8 cellular contexts compared by ENCODE assay signal in the genomic region with DNA sequence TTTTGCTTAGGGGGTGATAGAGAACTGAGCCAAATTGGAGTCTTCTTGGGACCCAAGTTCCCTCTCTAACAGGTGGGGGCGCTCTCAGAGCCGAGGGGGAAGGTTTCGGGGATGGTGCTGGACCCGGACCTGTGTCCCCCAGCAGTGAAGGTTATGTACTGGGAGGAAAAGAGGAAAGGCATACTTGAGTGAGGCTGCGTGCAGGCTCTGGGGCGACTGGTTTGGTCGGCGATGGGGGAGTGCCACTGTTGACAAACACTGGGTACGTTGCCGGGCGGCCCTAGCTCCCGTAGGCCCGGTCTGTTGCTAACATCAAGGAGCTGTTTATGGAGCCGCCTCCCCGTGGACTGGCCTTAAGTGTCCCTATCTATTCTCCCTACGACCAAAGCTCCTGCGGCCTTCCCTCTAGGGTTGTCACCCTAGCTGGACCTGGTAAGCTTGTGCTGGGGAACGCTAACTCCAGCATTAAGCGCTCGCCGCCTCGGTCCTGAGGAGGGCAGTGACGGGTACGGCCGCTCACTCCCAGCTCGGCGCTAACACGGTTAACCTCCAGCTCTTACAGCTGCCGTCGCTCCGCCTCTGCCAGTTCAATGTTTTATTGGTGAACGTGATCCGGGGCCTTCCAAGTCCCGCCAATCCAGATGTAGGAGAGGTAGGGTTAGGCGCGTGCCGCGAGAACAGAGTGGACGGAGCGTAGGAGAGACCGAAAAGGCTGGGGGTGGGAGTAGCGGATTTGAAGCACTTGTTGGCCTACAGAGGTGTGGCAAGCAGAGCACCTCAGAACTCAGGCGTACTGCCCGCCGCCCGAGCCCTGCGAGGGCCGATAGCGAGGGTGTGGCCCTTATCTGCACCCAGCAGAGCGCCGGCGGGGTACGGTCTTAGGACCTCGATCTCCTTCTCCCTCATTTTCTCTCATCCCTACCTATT. TPM values are rescaled to one million over a fixed set of nuclear protein-coding genes. Genes with fewer than 3 reads are reported as not detected.
DNase-seq lines count a peak whose midpoint lies in the region; ATAC-seq and TF ChIP-seq lines count a peak whose summit lies in the region.

PPOX (plus strand) TSS at position 685 of the 927 bp plus-strand sequence. CDS start 422 bp downstream, outside the sequence.

- no peaks in the 10 kb centered on the region; the same call in none of the 2 replicates for H3K36me3 ChIP-seq in GM23338 (ENCODE audit: insufficient read depth)
- H3K36me3 ChIP-seq in naive thymus-derived CD4-positive, alpha-beta T cell (ENCODE audit: control insufficient read depth in 2 of 3, insufficient read depth in 3 of 3, low read length in 3 of 3) = peaks cover 0 to 58% (median 12%) of the 10 kb centered on the region in 3 experiments

- peaks cover 7% of the 10 kb centered on the region; the same call in 1 of the 2 replicates for H3K4me1 ChIP-seq in GM23338 (ENCODE audit: insufficient read depth)
- peaks cover 14 to 17% of the 10 kb centered on the region in 2 donors for H3K4me1 ChIP-seq in naive thymus-derived CD4-positive, alpha-beta T cell (ENCODE audit: control insufficient read depth in 2 of 2, insufficient read depth in 2 of 2, low read length in 2 of 2)

- H3K9me3 Mint-ChIP-seq in GM23338 = no peaks in the 10 kb centered on the region
- no peaks in the 10 kb centered on the region for H3K9me3 Mint-ChIP-seq in activated T-helper 1 cell treated with anti-CD3 and anti-CD28 coated beads, Interleukin-12 subunit alpha, Interleukin-12 subunit beta, Interleukin-2, Interleukin-4 antibody, amounts not matched to agents 30 ng/mL and 10 ng/mL and 1 ng/mL, durations not matched to agents 14 hours and 24 hours and 36 hours
- no peaks in the 10 kb centered on the region for H3K9me3 Mint-ChIP-seq in naive thymus-derived CD4-positive, alpha-beta T cell
- H3K9me3 Mint-ChIP-seq in stimulated activated naive B cell treated with anti-CD40 and anti-IgM and Interleukin-4, amounts not matched to agents 10 μg/mL and 1 μg/mL and 100 μg/mL, for 72 hours = no peaks in the 10 kb centered on the region

- H3K27ac ChIP-seq in GM23338 (ENCODE audit: low read depth) = peak within 1 kb of the TSS; percentile 21
- peak within 1 kb of the TSS; percentile 86 for H3K27ac ChIP-seq in naive thymus-derived CD4-positive, alpha-beta T cell (ENCODE audit: low read depth, low read length)

- CTCF ChIA-PET in naive thymus-derived CD4-positive, alpha-beta T cell (lab: Charles Lee) = interaction anchor here (0.6 to 3.2 kb wide), 29 partner anchors 9 to 223 kb away, joined by 3 to 32 read pairs (median 4); partner anchors contain the start of genes ADAMTS4, APOA2, B4GALT3 and DEDD

- peaks cover 32% of the 10 kb centered on the region for H3K36me3 Mint-ChIP-seq in GM23338 (ENCODE audit: low read depth)
- H3K36me3 Mint-ChIP-seq in activated T-helper 1 cell treated with anti-CD3 and anti-CD28 coated beads, Interleukin-12 subunit alpha, Interleukin-12 subunit beta, Interleukin-2, Interleukin-4 antibody, amounts not matched to agents 30 ng/mL and 10 ng/mL and 1 ng/mL, durations not matched to agents 14 hours and 24 hours and 36 hours (ENCODE audit: low read depth) = peaks cover 30% of the 10 kb centered on the region
- H3K36me3 Mint-ChIP-seq in naive thymus-derived CD4-positive, alpha-beta T cell = peaks cover 5 to 20% (median 15%) of the 10 kb centered on the region in 5 donors
- H3K36me3 Mint-ChIP-seq in stimulated activated naive B cell treated with anti-CD40 and anti-IgM and Interleukin-4, amounts not matched to agents 10 μg/mL and 1 μg/mL and 100 μg/mL, for 72 hours = peaks cover 27 to 58% of the 10 kb centered on the region in 2 donors

- peak within 1 kb of the TSS; percentile 89 for H3K4me2 ChIP-seq in GM23338

- H3K4me3 ChIP-seq in GM23338 = peak within 1 kb of the TSS; percentile 80
- H3K4me3 ChIP-seq in naive thymus-derived CD4-positive, alpha-beta T cell (ENCODE audit: low read length) = peak within 1 kb of the TSS; percentile 93

- H4K20me1 ChIP-seq in GM23338 (replicated peaks; ENCODE audit: insufficient read depth) = no peaks in the 10 kb centered on the region; the same call in 1 of the 2 replicates

- peak; percentile 94 for ATAC-seq in GM23338
- ATAC-seq in naive thymus-derived CD4-positive, alpha-beta T cell = peak; percentile 94
- peak; percentile 95 to 96 for ATAC-seq in stimulated activated naive B cell treated with anti-CD40 and anti-IgM and Interleukin-4, amounts not matched to agents 10 μg/mL and 1 μg/mL and 100 μg/mL, for 72 hours (replicated peaks)

- peak; percentile 98 for DNase-seq in EL
- peak; percentile 99 for DNase-seq in GM23338 (ENCODE audit: low spot score)
- DNase-seq in LHCN-M2 (ENCODE audit: low read depth) = peak; percentile 97
- DNase-seq in RPMI7951 (ENCODE audit: low read depth) = peak; percentile 97
- peak; percentile 95 for DNase-seq in activated T-helper 1 cell treated with anti-CD3 and anti-CD28 coated beads, Interleukin-12 subunit alpha, Interleukin-12 subunit beta, Interleukin-2, Interleukin-4 antibody, amounts not matched to agents 30 ng/mL and 10 ng/mL and 1 ng/mL, durations not matched to agents 14 hours and 24 hours and 36 hours (ENCODE audit: low spot score)
- peak; percentile 98 for DNase-seq in fibroblast of gingiva (ENCODE audit: low read depth)
- peak; percentile 78 to 95 (median 93) for DNase-seq in naive thymus-derived CD4-positive, alpha-beta T cell
- peak; percentile 92 for DNase-seq in stimulated activated naive B cell treated with anti-CD40 and anti-IgM and Interleukin-4, amounts not matched to agents 10 μg/mL and 1 μg/mL and 100 μg/mL, for 72 hours

- peak within 1 kb of the TSS; percentile 95 for H3K27ac Mint-ChIP-seq in GM23338
- H3K27ac Mint-ChIP-seq in activated T-helper 1 cell treated with anti-CD3 and anti-CD28 coated beads, Interleukin-12 subunit alpha, Interleukin-12 subunit beta, Interleukin-2, Interleukin-4 antibody, amounts not matched to agents 30 ng/mL and 10 ng/mL and 1 ng/mL, durations not matched to agents 14 hours and 24 hours and 36 hours = peak within 1 kb of the TSS; percentile 99
- peak within 1 kb of the TSS; percentile 93 to 99 (median 99) for H3K27ac Mint-ChIP-seq in naive thymus-derived CD4-positive, alpha-beta T cell
- peak within 1 kb of the TSS; percentile 97 for H3K27ac Mint-ChIP-seq in stimulated activated naive B cell treated with anti-CD40 and anti-IgM and Interleukin-4, amounts not matched to agents 10 μg/mL and 1 μg/mL and 100 μg/mL, for 72 hours

- H3K4me3 Mint-ChIP-seq in GM23338 = peak within 1 kb of the TSS; percentile 84
- peak within 1 kb of the TSS; percentile 87 for H3K4me3 Mint-ChIP-seq in activated T-helper 1 cell treated with anti-CD3 and anti-CD28 coated beads, Interleukin-12 subunit alpha, Interleukin-12 subunit beta, Interleukin-2, Interleukin-4 antibody, amounts not matched to agents 30 ng/mL and 10 ng/mL and 1 ng/mL, durations not matched to agents 14 hours and 24 hours and 36 hours
- peak within 1 kb of the TSS; percentile 86 to 98 (median 94) for H3K4me3 Mint-ChIP-seq in naive thymus-derived CD4-positive, alpha-beta T cell
- peak within 1 kb of the TSS; percentile 93 to 94 for H3K4me3 Mint-ChIP-seq in stimulated activated naive B cell treated with anti-CD40 and anti-IgM and Interleukin-4, amounts not matched to agents 10 μg/mL and 1 μg/mL and 100 μg/mL, for 72 hours

- no peaks in the 10 kb centered on the region for H3K79me2 ChIP-seq in GM23338 (replicated peaks; ENCODE audit: insufficient read depth)

- TF ChIP-seq CTCF in GM23338 (conservative IDR thresholded peaks at IDR 0.05; ENCODE audit: low read depth in 2 of 2) = peak; percentile 68 to 69

- H3K4me1 Mint-ChIP-seq in GM23338 = peaks cover 16% of the 10 kb centered on the region
- H3K4me1 Mint-ChIP-seq in activated T-helper 1 cell treated with anti-CD3 and anti-CD28 coated beads, Interleukin-12 subunit alpha, Interleukin-12 subunit beta, Interleukin-2, Interleukin-4 antibody, amounts not matched to agents 30 ng/mL and 10 ng/mL and 1 ng/mL, durations not matched to agents 14 hours and 24 hours and 36 hours (ENCODE audit: low read depth) = peaks cover 61% of the 10 kb centered on the region
- H3K4me1 Mint-ChIP-seq in naive thymus-derived CD4-positive, alpha-beta T cell = peaks cover 38 to 77% (median 66%) of the 10 kb centered on the region in 7 donors
- peaks cover 48 to 62% of the 10 kb centered on the region in 2 donors for H3K4me1 Mint-ChIP-seq in stimulated activated naive B cell treated with anti-CD40 and anti-IgM and Interleukin-4, amounts not matched to agents 10 μg/mL and 1 μg/mL and 100 μg/mL, for 72 hours

- intact Hi-C loops in activated T-helper 1 cell treated with anti-CD3 and anti-CD28 coated beads, Interleukin-12 subunit alpha, Interleukin-12 subunit beta, Interleukin-2, Interleukin-4 antibody, amounts not matched to agents 30 ng/mL and 10 ng/mL and 1 ng/mL, durations not matched to agents 14 hours and 24 hours and 36 hours (cut with micrococcal nuclease) = loop anchor here (1.0 to 2.0 kb wide), 6 partner anchors 11 to 120 kb away; partner anchors contain the start of genes B4GALT3 and DEDD
- intact Hi-C loops in naive thymus-derived CD4-positive, alpha-beta T cell (cut with micrococcal nuclease) = loop anchor here (1.0 to 5.0 kb wide), 14 partner anchors 11 to 221 kb away; partner anchors contain the start of genes B4GALT3 (in 2 of the 2), DEDD (in 2 of the 2), NDUFS2 (in 2 of the 2) and UFC1 (in 2 of the 2)

- H3F3A ChIP-seq in GM23338 (replicated peaks; ENCODE audit: low read depth) = peaks cover 20% of the 10 kb centered on the region

- peak within 1 kb of the TSS; percentile 56 for H2AFZ ChIP-seq in GM23338

- H3K27me3 Mint-ChIP-seq in GM23338 (ENCODE audit: insufficient read depth, low read depth, poor library complexity) = peaks cover 22% of the 10 kb centered on the region
- H3K27me3 Mint-ChIP-seq in activated T-helper 1 cell treated with anti-CD3 and anti-CD28 coated beads, Interleukin-12 subunit alpha, Interleukin-12 subunit beta, Interleukin-2, Interleukin-4 antibody, amounts not matched to agents 30 ng/mL and 10 ng/mL and 1 ng/mL, durations not matched to agents 14 hours and 24 hours and 36 hours (ENCODE audit: insufficient read depth) = no peaks in the 10 kb centered on the region
- H3K27me3 Mint-ChIP-seq in naive thymus-derived CD4-positive, alpha-beta T cell = no peaks in the 10 kb centered on the region
- no peaks in the 10 kb centered on the region for H3K27me3 Mint-ChIP-seq in stimulated activated naive B cell treated with anti-CD40 and anti-IgM and Interleukin-4, amounts not matched to agents 10 μg/mL and 1 μg/mL and 100 μg/mL, for 72 hours

- H3K9me2 ChIP-seq in GM23338 (ENCODE audit: insufficient read depth) = no peaks in the 10 kb centered on the region

- POLR2A ChIA-PET in naive thymus-derived CD4-positive, alpha-beta T cell (lab: Charles Lee) = interaction anchor here (0.5 to 6.5 kb wide), 25 partner anchors 10 to 561 kb away, joined by 3 to 81 read pairs (median 6); partner anchors contain the start of genes ADAMTS4, APOA2, B4GALT3 and CD48

- H3K27me3 ChIP-seq in GM23338 (ENCODE audit: insufficient read depth) = no peaks in the 10 kb centered on the region
- no peaks in the 10 kb centered on the region for H3K27me3 ChIP-seq in naive thymus-derived CD4-positive, alpha-beta T cell (ENCODE audit: control insufficient read depth in 2 of 2, insufficient read depth in 2 of 2, low read length in 2 of 2)

- no peaks in the 10 kb centered on the region for H3K9me3 ChIP-seq in naive thymus-derived CD4-positive, alpha-beta T cell (ENCODE audit: control insufficient read depth in 2 of 3, low read length in 3 of 3)

RNA-seq across cellular contexts. Expression of gene PPOX, which starts in this region (rescaled TPM):
- 24.7 and 26.5 TPM in 2 replicates for total RNA-seq in GM23338 (2014; rRNA removed; shearing (Covaris generic))
- polyA plus RNA-seq in GM23338 (2016; fragmentation: Nextera tagmentation; extraction: Ambion mirVana) = 39.6 and 46.2 TPM in 2 replicates
- 15.3 and 17.8 TPM in 2 replicates for total RNA-seq in LHCN-M2 (2014; rRNA removed)
- polyA plus RNA-seq in LHCN-M2 (2012) = 9.5 TPM
- 12.3 and 16.3 TPM in 2 replicates for total RNA-seq in RPMI7951 (2014; rRNA removed; shearing (Covaris generic))
- total RNA-seq in activated T-helper 1 cell treated with anti-CD3 and anti-CD28 coated beads, Interleukin-12 subunit alpha, Interleukin-12 subunit beta, Interleukin-2, Interleukin-4 antibody, amounts not matched to agents 30 ng/mL and 10 ng/mL and 1 ng/mL, durations not matched to agents 14 hours and 24 hours and 36 hours = 25.1 and 26.0 TPM in 2 replicates
- total RNA-seq in naive thymus-derived CD4-positive, alpha-beta T cell = 10 to 100 TPM; 39.7 to 76.2 (median 43.4) TPM
- polyA plus RNA-seq in naive thymus-derived CD4-positive, alpha-beta T cell = 10 to 100 TPM; 20.1 to 22.9 TPM

Comparison
In these comparisons a context has a peak if more than half of its experiments do, and no peak if none do; other contexts are left out.
1. Peak in every context shown above with its lines: DNase-seq, ATAC-seq, H3K4me3 ChIP-seq and H3K27ac ChIP-seq.